18 cellular contexts compared by ENCODE assay signal in the genomic region with DNA sequence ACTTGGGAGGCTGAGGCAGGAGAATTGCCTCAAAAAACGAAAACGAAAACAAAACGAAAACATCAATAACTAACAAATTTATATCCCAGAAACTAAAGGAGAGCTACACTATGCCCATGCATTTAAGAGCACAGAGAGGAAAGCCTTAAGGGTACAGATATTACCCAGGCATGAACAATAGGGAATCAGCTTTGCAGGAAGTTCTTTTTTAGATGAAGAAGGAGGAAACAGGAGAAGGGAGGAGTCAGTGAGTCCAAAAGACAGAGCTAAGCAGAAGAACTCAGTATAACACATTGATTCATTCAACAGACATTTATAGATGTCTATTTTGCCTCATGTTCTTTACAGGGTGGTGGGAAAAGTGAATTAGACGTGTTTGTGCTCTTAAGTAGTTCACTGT.
"Had no signal": no experiment of that assay in that cellular context is flagged by ENCODE, and none has a peak within 500 bp of the region (broad histone marks: within the 10 kb centered on the region; RNA-seq: fewer than 3 reads in every experiment).

No MANE protein-coding gene starts in this region.

- DNase-seq: activated CD4-positive, alpha-beta T cell treated with anti-CD3 and anti-CD28 coated beads, Interleukin-2, amount 10 ng/mL, durations not matched to agents 7 days and 5 days; activated CD4-positive, CD25-positive, alpha-beta regulatory T cell; activated CD8-positive, alpha-beta memory T cell treated with anti-CD3 and anti-CD28 coated beads for 24 hours; activated gamma-delta T cell treated with Interleukin-2 at 50 U/mL for 16 hours; activated naive CD8-positive, alpha-beta T cell treated with anti-CD3 and anti-CD28 coated beads for 36 hours; cortex of kidney; effector CD8-positive, alpha-beta T cell; left colon; mesenchymal stem cell; natural killer cell; stimulated activated CD4-positive, alpha-beta T cell treated with anti-CD3 and anti-CD28 coated beads, Interleukin-15, amount 100 ng/mL, for 24 hours; stimulated activated CD4-positive, alpha-beta T cell treated with anti-CD3 and anti-CD28 coated beads, Interleukin-4, amount 100 ng/mL, for 24 hours; stimulated activated naive CD4-positive, alpha-beta T cell; upper lobe of left lung had no signal

- H3K27ac Mint-ChIP-seq: activated naive CD8-positive, alpha-beta T cell treated with anti-CD3 and anti-CD28 coated beads for 36 hours; brain; natural killer cell had no signal

- H3K4me3 ChIP-seq: gastroesophageal sphincter, suprapubic skin, upper lobe of left lung had no signal

- H3K4me3 Mint-ChIP-seq: activated CD4-positive, alpha-beta T cell treated with anti-CD3 and anti-CD28 coated beads, Interleukin-2, amount 10 ng/mL, durations not matched to agents 7 days and 5 days; activated naive CD8-positive, alpha-beta T cell treated with anti-CD3 and anti-CD28 coated beads for 36 hours; brain; central memory CD8-positive, alpha-beta T cell; natural killer cell had no signal

- H3K9me3 Mint-ChIP-seq: brain; central memory CD8-positive, alpha-beta T cell; natural killer cell had no signal

- H3K27me3 ChIP-seq: gastroesophageal sphincter, suprapubic skin, upper lobe of left lung had no signal

- H3K36me3 ChIP-seq: upper lobe of left lung had no signal

- H3K9me3 ChIP-seq: gastroesophageal sphincter, suprapubic skin, upper lobe of left lung had no signal

- H3K27ac ChIP-seq: suprapubic skin had no signal

- H3K36me3 Mint-ChIP-seq: natural killer cell had no signal

- H3K4me1 ChIP-seq: gastroesophageal sphincter, suprapubic skin had no signal

- H3K27me3 Mint-ChIP-seq: activated CD4-positive, alpha-beta T cell treated with anti-CD3 and anti-CD28 coated beads, Interleukin-2, amount 10 ng/mL, durations not matched to agents 7 days and 5 days; activated naive CD8-positive, alpha-beta T cell treated with anti-CD3 and anti-CD28 coated beads for 36 hours; central memory CD8-positive, alpha-beta T cell had no signal

- ATAC-seq: gastroesophageal sphincter, left colon, natural killer cell had no signal
